9 cellular contexts compared by ENCODE assay signal in the genomic region with DNA sequence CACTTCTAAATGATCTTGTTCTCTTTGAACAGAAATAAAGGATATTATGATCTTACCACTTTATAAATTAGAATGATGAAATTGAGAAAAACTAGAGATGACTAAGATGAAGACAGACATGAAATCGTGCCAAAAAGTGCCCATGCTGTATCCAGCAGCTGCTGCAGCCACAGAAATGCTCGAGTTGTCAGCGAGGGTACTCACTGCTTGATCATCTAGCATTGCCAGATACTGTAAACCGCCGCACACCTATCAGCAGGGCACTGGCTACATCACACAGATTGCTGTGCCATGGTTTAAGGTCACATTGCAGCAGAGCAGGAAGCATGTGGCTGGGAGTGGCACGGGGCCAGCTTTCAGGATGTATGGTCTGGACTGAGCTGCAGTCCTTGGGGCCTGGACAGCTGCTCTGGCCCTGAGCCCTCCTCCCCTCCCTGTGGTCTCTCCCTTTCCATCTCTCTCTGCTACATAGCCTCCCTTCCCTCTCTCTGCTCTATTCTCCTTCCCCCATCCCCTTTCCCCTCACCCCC. TPM values are rescaled to one million over a fixed set of nuclear protein-coding genes. Genes with fewer than 3 reads are reported as not detected.
DNase-seq lines count a peak whose midpoint lies in the region; ATAC-seq and TF ChIP-seq lines count a peak whose summit lies in the region.
"Had no signal": no experiment of that assay in that cellular context is flagged by ENCODE, and none has a peak within 500 bp of the region (broad histone marks: within the 10 kb centered on the region; RNA-seq: fewer than 3 reads in every experiment).

No MANE protein-coding gene starts in this region.

- in situ Hi-C loops in astrocyte of the cerebellum (cut with HindIII; ENCODE audit: low sequenced_read_pairs): no loop called here
- in situ Hi-C loops in GM13977 (cut with MboI; ENCODE audit: low pct_unique_long_range_greater_than_20kb, low sequenced_read_pairs, unreplicated experiment): no loop called here

- no peaks in the 10 kb centered on the region for H3K27me3 ChIP-seq in right lobe of liver

- WGBS in right lobe of liver (ENCODE audit: insufficient coverage, low coverage, low lambda C conversion rate, missing lambda C conversion rate): 42% methylated on average over 4 of the region's 6 CpGs

- no peaks in the 10 kb centered on the region for H3K4me1 ChIP-seq in right lobe of liver

- no peaks in the 10 kb centered on the region for H3K36me3 ChIP-seq in right lobe of liver

- H3K9me3 ChIP-seq in right lobe of liver: no peaks in the 10 kb centered on the region

- H3K27ac ChIP-seq in C4-2B: peak overlapping the region; percentile 4
- H3K27ac ChIP-seq in right lobe of liver: no peak overlapping the region
- H3K27ac ChIP-seq: skin epidermis had no signal

- DNase-seq in LoVo (ENCODE audit: low spot score) (peak; percentile 3), astrocyte of the cerebellum (ENCODE audit: low read depth) (peak; percentile 66), right lobe of liver (peak in 1 of 3 donors; percentile 52), iPS-NIHi11 (ENCODE audit: low spot score) (no peak), GM13977 (ENCODE audit: low spot score) (no peak)

- TF ChIP-seq CTCF in C4-2B (conservative IDR thresholded peaks at IDR 0.05) (no peak), astrocyte of the cerebellum (IDR thresholded peaks at IDR 0.05; ENCODE audit: low read depth, low read length, missing control alignments) (no peak), right lobe of liver (IDR thresholded peaks at IDR 0.05) (no peak), GM13977 (IDR thresholded peaks at IDR 0.05; ENCODE audit: extremely low read depth, insufficient read depth, missing control alignments) (no peak)

- ATAC-seq in right lobe of liver (peak; percentile 40 to 70 (median 41)), GM21528 (IDR thresholded peaks at IDR 0.05; ENCODE audit: low FRiP score, unreplicated experiment) (no peak), HG03457 (IDR thresholded peaks at IDR 0.05; ENCODE audit: unreplicated experiment) (no peak)

- no peak for TF ChIP-seq POLR2A in right lobe of liver (IDR thresholded peaks at IDR 0.05)

- intact Hi-C loops in right lobe of liver (cut with DNase I): no loop called here

- H3K4me3 ChIP-seq in astrocyte of the cerebellum (ENCODE audit: low read depth, low read length): no peak overlapping the region
- H3K4me3 ChIP-seq in right lobe of liver: no peak overlapping the region
- H3K4me3 ChIP-seq: skin epidermis had no signal

RNA-seq across cellular contexts. Expression of a gene that starts 51.0 kb away (rescaled TPM):
- total RNA-seq in right lobe of liver: 1 to 10 TPM; 1.3 to 3.7 (median 2.1) TPM

RNA-seq across cellular contexts. Expression of a gene that starts 60.0 kb away (rescaled TPM):
- total RNA-seq in right lobe of liver: 1 to 10 TPM in 1 of 6 experiments, under 1 TPM in 4, not detected in 1; 0.15 to 1.3 (median 0.62) TPM

Comparison
In these comparisons a context has a peak if more than half of its experiments do, and no peak if none do; other contexts are left out.
1. DNase-seq: peak in LoVo (single experiment) and astrocyte of the cerebellum (single experiment); none in iPS-NIHi11 (single experiment) and GM13977 (single experiment).
2. ATAC-seq: peak in right lobe of liver (4 of 4); none in GM21528 (single experiment) and HG03457 (single experiment).